1 cellular context compared by ENCODE assay signal in genomic region chr6:151387175-151387574, GRCh38.
TF ChIP-seq lines count a peak whose summit lies in the region.

No MANE protein-coding gene starts in this region.

TF ChIP-seq in K562, 482 proteins besides CTCF, POLR2A, EP300 and RAD21 (continued from another document):
- TF ChIP-seq CHD7 (IDR thresholded peaks at IDR 0.05; ENCODE audit: low read depth, low read length), result no peak
